32 cellular contexts compared by ENCODE assay signal in genomic region chr7:147990837-147991236, GRCh38.
"Had no signal": no experiment of that assay in that cellular context is flagged by ENCODE, and none has a peak within 500 bp of the region (broad histone marks: within the 10 kb centered on the region; RNA-seq: fewer than 3 reads in every experiment).

No MANE protein-coding gene starts in this region.

- DNase-seq: activated CD4-positive, alpha-beta T cell treated with anti-CD3 and anti-CD28 coated beads for 4 hours; activated CD4-positive, alpha-beta T cell treated with anti-CD3 and anti-CD28 coated beads, Interleukin-2, amount 50 U/mL, for 4 hours; activated effector memory CD4-positive, alpha-beta T cell treated with Interleukin-2 at 50 U/mL for 16 hours; activated naive CD4-positive, alpha-beta T cell treated with Interleukin-2 at 50 U/mL for 16 hours; anterior cingulate cortex; body of pancreas; dorsolateral prefrontal cortex; effector memory CD4-positive, alpha-beta T cell; erythroblast; gastrocnemius medialis; glutamatergic neuron; islet precursor cell; left cardiac atrium; left ventricle myocardium superior; naive B cell; ovary; sigmoid colon; small intestine; stimulated activated CD4-positive, alpha-beta T cell treated with anti-CD3 and anti-CD28 coated beads, Interleukin-1b, Interleukin-23, amount 100 ng/mL, for 48 hours; stimulated activated CD4-positive, alpha-beta T cell treated with anti-CD3 and anti-CD28 coated beads, Interleukin-4, amount 100 ng/mL, for 4 hours; stimulated activated CD8-positive, alpha-beta memory T cell treated with anti-CD3 and anti-CD28 coated beads, Interleukin-4, amount 100 ng/mL, for 48 hours; stimulated activated naive CD8-positive, alpha-beta T cell treated with anti-CD3 and anti-CD28 coated beads, Interleukin-15, amount 100 ng/mL, for 72 hours; substantia nigra had no signal

- ATAC-seq: body of pancreas; gastrocnemius medialis; left cardiac atrium; left ventricle myocardium superior; stimulated activated memory B cell treated with anti-CD40 and anti-IgM and Interleukin-4, amounts not matched to agents 10 μg/mL and 1 μg/mL and 100 μg/mL, for 72 hours; stimulated activated naive CD8-positive, alpha-beta T cell treated with anti-CD3 and anti-CD28 coated beads, Interleukin-15, amount 100 ng/mL, for 72 hours had no signal

- H3K4me3 ChIP-seq: body of pancreas, cardiac muscle cell, coronary artery, dorsolateral prefrontal cortex, gastrocnemius medialis, ovary, prostate gland, sigmoid colon, vagina had no signal

- H3K4me1 ChIP-seq: body of pancreas, gastrocnemius medialis, prostate gland, sigmoid colon, vagina had no signal

- H3K4me3 Mint-ChIP-seq: activated naive CD8-positive, alpha-beta T cell; mesothelial cell of epicardium; naive B cell; stimulated activated memory B cell treated with anti-CD40 and anti-IgM and Interleukin-4, amounts not matched to agents 10 μg/mL and 1 μg/mL and 100 μg/mL, for 72 hours; stimulated activated naive CD8-positive, alpha-beta T cell treated with anti-CD3 and anti-CD28 coated beads, Interleukin-15, amount 100 ng/mL, for 72 hours; type B pancreatic cell had no signal

- H3K27me3 Mint-ChIP-seq: activated naive CD8-positive, alpha-beta T cell; naive B cell; stimulated activated memory B cell treated with anti-CD40 and anti-IgM and Interleukin-4, amounts not matched to agents 10 μg/mL and 1 μg/mL and 100 μg/mL, for 72 hours; stimulated activated naive CD8-positive, alpha-beta T cell treated with anti-CD3 and anti-CD28 coated beads, Interleukin-15, amount 100 ng/mL, for 72 hours; type B pancreatic cell had no signal

- H3K9me3 Mint-ChIP-seq: stimulated activated memory B cell treated with anti-CD40 and anti-IgM and Interleukin-4, amounts not matched to agents 10 μg/mL and 1 μg/mL and 100 μg/mL, for 72 hours had no signal

- H3K4me1 Mint-ChIP-seq: naive B cell; stimulated activated memory B cell treated with anti-CD40 and anti-IgM and Interleukin-4, amounts not matched to agents 10 μg/mL and 1 μg/mL and 100 μg/mL, for 72 hours; stimulated activated naive CD8-positive, alpha-beta T cell treated with anti-CD3 and anti-CD28 coated beads, Interleukin-15, amount 100 ng/mL, for 72 hours had no signal

- H3K36me3 ChIP-seq: cardiac muscle cell, gastrocnemius medialis, ovary, prostate gland, sigmoid colon, vagina had no signal

- H3K9me3 ChIP-seq: gastrocnemius medialis, prostate gland, sigmoid colon, vagina had no signal

- H3K27ac ChIP-seq: body of pancreas, cardiac muscle cell, coronary artery, dorsolateral prefrontal cortex, gastrocnemius medialis, ovary, prostate gland, sigmoid colon, vagina, VCaP had no signal

- H3K27me3 ChIP-seq: body of pancreas, cardiac muscle cell, dorsolateral prefrontal cortex, gastrocnemius medialis, ovary, sigmoid colon, vagina had no signal

- H3K27ac Mint-ChIP-seq: activated naive CD8-positive, alpha-beta T cell; mesothelial cell of epicardium; naive B cell; stimulated activated memory B cell treated with anti-CD40 and anti-IgM and Interleukin-4, amounts not matched to agents 10 μg/mL and 1 μg/mL and 100 μg/mL, for 72 hours; stimulated activated naive CD8-positive, alpha-beta T cell treated with anti-CD3 and anti-CD28 coated beads, Interleukin-15, amount 100 ng/mL, for 72 hours; type B pancreatic cell had no signal

- H3K36me3 Mint-ChIP-seq: activated naive CD8-positive, alpha-beta T cell; naive B cell; stimulated activated memory B cell treated with anti-CD40 and anti-IgM and Interleukin-4, amounts not matched to agents 10 μg/mL and 1 μg/mL and 100 μg/mL, for 72 hours; type B pancreatic cell had no signal
